ENCODE assay signal across 18 cellular contexts in the genomic region with DNA sequence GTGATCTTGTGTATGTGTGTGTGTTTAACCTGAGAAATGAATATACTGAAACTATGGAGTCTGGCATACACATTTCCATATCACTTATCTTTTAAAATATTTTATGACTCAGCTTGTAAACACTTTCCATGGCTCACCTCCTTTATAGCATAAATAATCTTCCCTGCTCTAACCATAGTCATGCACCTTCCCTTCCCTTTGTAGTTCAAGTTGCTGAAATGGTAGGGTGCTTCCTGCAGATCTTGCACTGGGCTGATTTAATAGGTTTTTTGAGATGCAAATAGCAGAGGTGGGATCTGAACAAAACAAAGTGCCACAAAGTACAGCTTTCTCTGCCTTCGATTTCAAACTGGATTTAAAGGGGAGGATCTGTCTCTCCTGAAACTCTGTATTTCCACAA.
"Had no signal": no experiment of that assay in that cellular context is flagged by ENCODE, and none has a peak within 500 bp of the region (broad histone marks: within the 10 kb centered on the region; RNA-seq: fewer than 3 reads in every experiment).

No MANE protein-coding gene starts in this region.

- H3K9me3 Mint-ChIP-seq: activated CD8-positive, alpha-beta T cell treated with anti-CD3 and anti-CD28 coated beads for 36 hours had no signal

- H3K9me3 ChIP-seq: ascending aorta, gastroesophageal sphincter, neutrophil, right atrium auricular region, stomach, tibial artery, vagina had no signal

- H3K27ac ChIP-seq: ascending aorta, gastroesophageal sphincter, neutrophil, right atrium auricular region, stomach, tibial artery, vagina, WERI-Rb-1 had no signal

- H3K27me3 ChIP-seq: ascending aorta, gastroesophageal sphincter, neutrophil, right atrium auricular region, stomach, tibial artery, vagina had no signal

- H3K36me3 ChIP-seq: ascending aorta, gastroesophageal sphincter, neutrophil, right atrium auricular region, stomach, tibial artery, vagina, WERI-Rb-1 had no signal

- DNase-seq: activated CD4-positive, alpha-beta T cell treated with anti-CD3 and anti-CD28 coated beads for 4 hours; activated CD8-positive, alpha-beta memory T cell treated with anti-CD3 and anti-CD28 coated beads, Interleukin-2, amount 50 U/mL, for 48 hours; activated CD8-positive, alpha-beta T cell treated with anti-CD3 and anti-CD28 coated beads for 36 hours; activated naive CD4-positive, alpha-beta T cell treated with Interleukin-2 at 50 U/mL for 16 hours; activated naive CD8-positive, alpha-beta T cell treated with anti-CD3 and anti-CD28 coated beads, Interleukin-2, amount 50 U/mL, for 24 hours; immature natural killer cell; left colon; naive thymus-derived CD8-positive, alpha-beta T cell; stimulated activated CD4-positive, alpha-beta T cell treated with anti-CD3 and anti-CD28 coated beads, Interleukin-4, amount 100 ng/mL, for 4 hours; stomach; tibial artery; WERI-Rb-1 had no signal

- H3K27ac Mint-ChIP-seq: activated CD8-positive, alpha-beta T cell treated with anti-CD3 and anti-CD28 coated beads for 36 hours; activated naive CD8-positive, alpha-beta T cell treated with anti-CD3 and anti-CD28 coated beads, Interleukin-2, amount 50 U/mL, for 24 hours; immature natural killer cell; naive thymus-derived CD8-positive, alpha-beta T cell had no signal

- H3K27me3 Mint-ChIP-seq: activated CD8-positive, alpha-beta T cell treated with anti-CD3 and anti-CD28 coated beads for 36 hours; activated naive CD8-positive, alpha-beta T cell treated with anti-CD3 and anti-CD28 coated beads, Interleukin-2, amount 50 U/mL, for 24 hours had no signal

- H3K4me3 Mint-ChIP-seq: activated CD8-positive, alpha-beta T cell treated with anti-CD3 and anti-CD28 coated beads for 36 hours; activated naive CD8-positive, alpha-beta T cell treated with anti-CD3 and anti-CD28 coated beads, Interleukin-2, amount 50 U/mL, for 24 hours; immature natural killer cell; naive thymus-derived CD8-positive, alpha-beta T cell had no signal

- H3K4me3 ChIP-seq: ascending aorta, gastroesophageal sphincter, right atrium auricular region, skin epidermis, stomach, tibial artery, vagina had no signal

- H3K36me3 Mint-ChIP-seq: immature natural killer cell; naive thymus-derived CD8-positive, alpha-beta T cell had no signal

- H3K4me1 ChIP-seq: ascending aorta, gastroesophageal sphincter, right atrium auricular region, stomach, tibial artery, vagina had no signal

- H3K4me1 Mint-ChIP-seq: activated naive CD8-positive, alpha-beta T cell treated with anti-CD3 and anti-CD28 coated beads, Interleukin-2, amount 50 U/mL, for 24 hours; immature natural killer cell; naive thymus-derived CD8-positive, alpha-beta T cell had no signal
